In genomic region chr14:100664234-100664633, GRCh38 we compare ENCODE assay signal across 16 cellular contexts.
DNase-seq lines count a peak whose midpoint lies in the region; ATAC-seq and TF ChIP-seq lines count a peak whose summit lies in the region.
"Had no signal": no experiment of that assay in that cellular context is flagged by ENCODE, and none has a peak within 500 bp of the region (broad histone marks: within the 10 kb centered on the region; RNA-seq: fewer than 3 reads in every experiment).

No MANE protein-coding gene starts in this region.

- no peak overlapping the region for H2AFZ ChIP-seq in neuronal stem cell (ENCODE audit: low read length)

- TF ChIP-seq POLR2A in vagina (IDR thresholded peaks at IDR 0.05), result no peak

- H3K9me3 Mint-ChIP-seq in brain, result peaks cover 0 to 9% (median 0%) of the 10 kb centered on the region in 5 experiments
- no peaks in the 10 kb centered on the region for H3K9me3 Mint-ChIP-seq in stimulated activated memory B cell treated with anti-CD40 and anti-IgM and Interleukin-4, amounts not matched to agents 10 μg/mL and 1 μg/mL and 100 μg/mL, for 72 hours
- H3K9me3 Mint-ChIP-seq: CD8-positive, alpha-beta memory T cell; HFFc6 had no signal

- no peak overlapping the region for H3K23ac ChIP-seq in neuronal stem cell (ENCODE audit: low read depth, low read length, poor library complexity)

- H3K18ac ChIP-seq in neuronal stem cell (ENCODE audit: low read length), result peak overlapping the region; percentile 50

- no peak overlapping the region for H3K14ac ChIP-seq in neuronal stem cell (ENCODE audit: low read length)

- H3K9me3 ChIP-seq in left ventricle myocardium inferior (replicated peaks), result no peaks in the 10 kb centered on the region
- no peaks in the 10 kb centered on the region for H3K9me3 ChIP-seq in right cardiac atrium (ENCODE audit: control insufficient read depth, low read length)
- H3K9me3 ChIP-seq in neuronal stem cell (replicated peaks in 1 of 2; ENCODE audit: control insufficient read depth in 2 of 2, insufficient read depth in 1 of 2, low read depth in 1 of 2, low read length in 2 of 2), result no peaks in the 10 kb centered on the region
- H3K9me3 ChIP-seq in vagina, result no peaks in the 10 kb centered on the region
- H3K9me3 ChIP-seq: BLaER1, Caco-2, HAP-1 had no signal

- H3K27ac ChIP-seq in left ventricle myocardium inferior (replicated peaks), result peak overlapping the region; percentile 66
- no peak overlapping the region for H3K27ac ChIP-seq in right cardiac atrium (ENCODE audit: low read length)
- H3K27ac ChIP-seq in neuronal stem cell (replicated peaks; ENCODE audit: low read length), result no peak overlapping the region
- peak overlapping the region; percentile 75 for H3K27ac ChIP-seq in vagina
- no peak overlapping the region for H3K27ac ChIP-seq in dorsolateral prefrontal cortex
- H3K27ac ChIP-seq: BLaER1, HL-60 had no signal

- H3K27me3 ChIP-seq in left ventricle myocardium inferior (ENCODE audit: low read depth) (peaks cover 59% of the 10 kb centered on the region), right cardiac atrium (ENCODE audit: control insufficient read depth, insufficient read depth) (no peaks in the 10 kb centered on the region), neuronal stem cell (ENCODE audit: control insufficient read depth in 3 of 3, insufficient read depth in 3 of 3, low read depth in 1 of 3, low read length in 3 of 3) (peaks cover 0 to 7% (median 0%) of the 10 kb centered on the region in 3 experiments), vagina (no peaks in the 10 kb centered on the region), dorsolateral prefrontal cortex (peaks cover 0 to 17% (median 0%) of the 10 kb centered on the region in 45 donors)
- H3K27me3 ChIP-seq: BLaER1 had no signal

- H2BK12ac ChIP-seq in neuronal stem cell (ENCODE audit: low read length), result peak overlapping the region; percentile 78

- H3K4me1 Mint-ChIP-seq in brain, result peaks cover 72% of the 10 kb centered on the region
- no peaks in the 10 kb centered on the region for H3K4me1 Mint-ChIP-seq in stimulated activated memory B cell treated with anti-CD40 and anti-IgM and Interleukin-4, amounts not matched to agents 10 μg/mL and 1 μg/mL and 100 μg/mL, for 72 hours

- no peak for DNase-seq in left ventricle myocardium inferior
- no peak for DNase-seq in right cardiac atrium
- DNase-seq in neuronal stem cell (ENCODE audit: low spot score), result no peak
- DNase-seq in vagina (ENCODE audit: extremely low spot score in 2 of 2), result no peak
- DNase-seq in NOMO-1 (lab: John Stamatoyannopoulos, UW; ENCODE audit: unreplicated experiment in 2 of 2), result no peak
- DNase-seq in dorsolateral prefrontal cortex, result no peak
- DNase-seq: 8988T; AML-193; Caco-2; CD8-positive, alpha-beta memory T cell had no signal

- H3K4me2 ChIP-seq in neuronal stem cell (ENCODE audit: insufficient read depth, low read length, poor library complexity, severe bottlenecking), result no peak overlapping the region
- H3K4me2 ChIP-seq: BLaER1 had no signal

- H3K4me3 Mint-ChIP-seq in brain, result peak overlapping the region in 1 of 5 experiments; percentile 31
- H3K4me3 Mint-ChIP-seq in stimulated activated memory B cell treated with anti-CD40 and anti-IgM and Interleukin-4, amounts not matched to agents 10 μg/mL and 1 μg/mL and 100 μg/mL, for 72 hours, result no peak overlapping the region
- H3K4me3 Mint-ChIP-seq: CD8-positive, alpha-beta memory T cell had no signal

- no peak overlapping the region for H3K9ac ChIP-seq in neuronal stem cell (ENCODE audit: low read depth, low read length, poor library complexity)
- H3K9ac ChIP-seq: BLaER1 had no signal

- ATAC-seq in right cardiac atrium, result no peak
- ATAC-seq in stimulated activated memory B cell treated with anti-CD40 and anti-IgM and Interleukin-4, amounts not matched to agents 10 μg/mL and 1 μg/mL and 100 μg/mL, for 72 hours, result no peak

- H3K4ac ChIP-seq in neuronal stem cell (ENCODE audit: low read length), result no peak overlapping the region

- no peak overlapping the region for H2BK5ac ChIP-seq in neuronal stem cell (ENCODE audit: low read length)

- no peak overlapping the region for H2BK15ac ChIP-seq in neuronal stem cell (ENCODE audit: low read length)

- no peak overlapping the region for H4K91ac ChIP-seq in neuronal stem cell (ENCODE audit: low read depth, low read length, poor library complexity)

- no peaks in the 10 kb centered on the region for H3K79me1 ChIP-seq in neuronal stem cell (ENCODE audit: low read depth, low read length)

- no peaks in the 10 kb centered on the region for H3K36me3 Mint-ChIP-seq in brain
- H3K36me3 Mint-ChIP-seq in stimulated activated memory B cell treated with anti-CD40 and anti-IgM and Interleukin-4, amounts not matched to agents 10 μg/mL and 1 μg/mL and 100 μg/mL, for 72 hours, result no peaks in the 10 kb centered on the region
- H3K36me3 Mint-ChIP-seq: CD8-positive, alpha-beta memory T cell had no signal

- H3K27me3 Mint-ChIP-seq in brain, result no peaks in the 10 kb centered on the region
- H3K27me3 Mint-ChIP-seq in stimulated activated memory B cell treated with anti-CD40 and anti-IgM and Interleukin-4, amounts not matched to agents 10 μg/mL and 1 μg/mL and 100 μg/mL, for 72 hours, result peaks cover 41% of the 10 kb centered on the region

- H3K27ac Mint-ChIP-seq in brain, result peak overlapping the region in 3 of 5 experiments; percentile 70 to 96 (median 94)
- H3K27ac Mint-ChIP-seq in stimulated activated memory B cell treated with anti-CD40 and anti-IgM and Interleukin-4, amounts not matched to agents 10 μg/mL and 1 μg/mL and 100 μg/mL, for 72 hours, result no peak overlapping the region
- H3K27ac Mint-ChIP-seq: CD8-positive, alpha-beta memory T cell had no signal

- H3K4me3 ChIP-seq in left ventricle myocardium inferior (no peak overlapping the region), right cardiac atrium (ENCODE audit: low read length) (no peak overlapping the region), neuronal stem cell (ENCODE audit: low read length in 2 of 2) (no peak overlapping the region), vagina (no peak overlapping the region), dorsolateral prefrontal cortex (no peak overlapping the region)
- H3K4me3 ChIP-seq: BLaER1, HAP-1 had no signal

- H4K8ac ChIP-seq in neuronal stem cell (ENCODE audit: low read depth, low read length), result no peak overlapping the region

- intact Hi-C loops in left ventricle myocardium inferior (cut with micrococcal nuclease), result no loop called here
- intact Hi-C loops in right cardiac atrium (cut with DNase I), result loop anchor here in 2 of 4 donors (10.0 kb wide), 2 partner anchors 219 to 961 kb away; no protein-coding TSS in a partner anchor
- intact Hi-C loops in vagina (cut with DNase I), result no loop called here
- intact Hi-C loops in dorsolateral prefrontal cortex (cut with DNase I), result loop anchor here (2.0 to 10.0 kb wide), 4 partner anchors 158 to 961 kb away; partner anchors contain the start of gene MEG3 (in 1 of the 2)

- H3K36me3 ChIP-seq in left ventricle myocardium inferior (no peaks in the 10 kb centered on the region), neuronal stem cell (replicated peaks in 1 of 2; ENCODE audit: control insufficient read depth in 2 of 2, insufficient read depth in 2 of 2, low read length in 2 of 2) (no peaks in the 10 kb centered on the region), vagina (no peaks in the 10 kb centered on the region)
- H3K36me3 ChIP-seq: BLaER1, HAP-1 had no signal

- WGBS in right cardiac atrium, result 64% methylated on average over 5 of the region's 5 CpGs
- no CpG with 5 or more reads among the region's 5 CpGs for WGBS in neuronal stem cell (ENCODE audit: extremely low coverage in 2 of 2, insufficient read length in 2 of 2, insufficient replicate concordance in 1 of 2), 2 donors

- TF ChIP-seq CTCF in left ventricle myocardium inferior (IDR thresholded peaks at IDR 0.05; ENCODE audit: borderline replicate concordance), result no peak
- TF ChIP-seq CTCF in brain (conservative IDR thresholded peaks at IDR 0.05), result no peak
- TF ChIP-seq CTCF in vagina (IDR thresholded peaks at IDR 0.05), result no peak
- no peak for TF ChIP-seq CTCF in dorsolateral prefrontal cortex (IDR thresholded peaks at IDR 0.05 in 54 of 56, conservative IDR thresholded peaks at IDR 0.05 in 2 of 56; ENCODE audit: low read depth in 1 of 56, partially characterized antibody in 56 of 56)

- peak overlapping the region; percentile 93 for H2AK5ac ChIP-seq in neuronal stem cell (ENCODE audit: low read depth, low read length)

- H2BK120ac ChIP-seq in neuronal stem cell (ENCODE audit: low read depth, low read length), result no peak overlapping the region

- H3K4me1 ChIP-seq in left ventricle myocardium inferior (peaks cover 14% of the 10 kb centered on the region), right cardiac atrium (ENCODE audit: control insufficient read depth, insufficient read depth, low read length) (no peaks in the 10 kb centered on the region), neuronal stem cell (ENCODE audit: control insufficient read depth in 2 of 2, insufficient read depth in 1 of 2, low read depth in 1 of 2, low read length in 2 of 2) (peaks cover 14 to 17% of the 10 kb centered on the region in 2 donors), vagina (no peaks in the 10 kb centered on the region)
- H3K4me1 ChIP-seq: Caco-2, HAP-1 had no signal

Comparison
In these comparisons a context has a peak if more than half of its experiments do, and no peak if none do; other contexts are left out.
1. H3K27ac ChIP-seq: peak in left ventricle myocardium inferior (single experiment) and vagina (single experiment); none in right cardiac atrium (single experiment), neuronal stem cell (single experiment) and dorsolateral prefrontal cortex (0 of 59).
2. intact Hi-C loops: an anchor here in dorsolateral prefrontal cortex (2.0 to 10.0 kb wide); none called in left ventricle myocardium inferior and vagina.